In the genomic region with DNA sequence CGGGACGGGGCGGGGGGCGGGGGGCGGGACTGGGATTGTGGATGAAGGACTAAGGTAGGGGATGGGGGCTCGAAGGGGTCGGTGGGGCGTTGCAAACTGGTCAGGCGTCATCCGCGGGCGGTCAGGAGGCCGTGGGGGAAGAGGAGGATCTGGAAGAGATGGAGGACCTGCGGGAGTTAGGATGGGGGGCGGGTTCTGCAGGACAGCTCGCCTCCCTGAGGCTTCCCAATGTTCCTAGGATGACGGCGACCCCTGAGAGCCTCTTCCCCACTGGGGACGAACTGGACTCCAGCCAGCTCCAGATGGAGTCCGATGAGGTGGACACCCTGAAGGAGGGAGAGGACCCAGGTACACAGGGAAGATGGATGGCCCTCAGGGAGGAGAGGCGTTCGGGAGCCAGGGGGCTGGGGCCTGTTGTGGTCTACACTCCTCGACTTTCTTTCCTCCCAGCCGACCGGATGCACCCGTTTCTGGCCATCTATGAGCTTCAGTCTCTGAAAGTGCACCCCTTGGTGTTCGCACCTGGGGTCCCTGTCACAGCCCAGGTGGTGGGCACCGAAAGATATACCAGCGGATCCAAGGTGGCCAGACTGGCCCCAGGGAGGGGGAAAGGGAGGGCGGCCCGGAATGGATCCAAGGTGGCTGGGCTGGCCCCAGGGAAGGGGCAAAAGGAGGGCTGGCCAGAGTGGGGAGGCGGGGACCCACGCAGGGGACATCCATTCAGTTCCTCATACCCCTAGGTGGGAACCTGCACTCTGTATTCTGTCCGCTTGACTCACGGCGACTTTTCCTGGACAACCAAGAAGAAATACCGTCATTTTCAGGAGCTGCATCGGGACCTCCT, we compare ENCODE assay signal across 8 cellular contexts. TPM values are rescaled to one million over a fixed set of nuclear protein-coding genes. Genes with fewer than 3 reads are reported as not detected.
A peak's percentile ranks its signal among the peaks of the same experiment; 100 is the strongest.
DNase-seq lines count a peak whose midpoint lies in the region; ATAC-seq, FAIRE-seq and TF ChIP-seq lines count a peak whose summit lies in the region.

No MANE protein-coding gene starts in this region.

- H2BK20ac ChIP-seq in H1 (ENCODE audit: low read length): no peak overlapping the region

- TF ChIP-seq RAD21 in H1 (IDR thresholded peaks at IDR 0.05 in 1 of 2, conservative IDR thresholded peaks at IDR 0.05 in 1 of 2; ENCODE audit: low read depth in 2 of 2, low read length in 2 of 2): no peak

- peaks cover 6% of the 10 kb centered on the region; the same call in 1 of the 2 replicates for H3K23me2 ChIP-seq in H1 (ENCODE audit: low read depth, low read length)

- H4K5ac ChIP-seq in H1 (ENCODE audit: insufficient read length, low read depth, low read length): no peak overlapping the region

- CTCF ChIA-PET in H1 (lab: Charles Lee; ENCODE audit: partially characterized antibody): interaction anchor here (0.7 to 3.0 kb wide), 8 partner anchors 9 to 97 kb away, joined by 3 to 14 read pairs (median 4); partner anchors contain the start of genes ARRB2 and VMO1

- no peak overlapping the region for H3K4ac ChIP-seq in H1 (replicated peaks; ENCODE audit: insufficient read length, low read depth, low read length)

- H3K27me3 Mint-ChIP-seq in naive B cell: no peaks in the 10 kb centered on the region

- H3K4me2 ChIP-seq in H1 (ENCODE audit: insufficient read depth in 1 of 2, low read depth in 2 of 2, low read length in 2 of 2): peak overlapping the region; percentile 75 to 91

- H3K56ac ChIP-seq in H1 (replicated peaks; ENCODE audit: insufficient read length, low read depth, low read length): no peak overlapping the region

- no peaks in the 10 kb centered on the region for H3K9me3 ChIP-seq in MG63
- H3K9me3 ChIP-seq in H1 (ENCODE audit: insufficient read depth in 2 of 2, low read depth in 1 of 2, low read length in 1 of 2): no peaks in the 10 kb centered on the region

- POLR2A ChIA-PET in H1 (lab: Charles Lee; ENCODE audit: partially characterized antibody): interaction anchor here (0.9 to 3.2 kb wide), 12 partner anchors 10 to 132 kb away, joined by 3 to 25 read pairs (median 5); partner anchors contain the start of genes GLTPD2, PSMB6, RNF167 and SLC25A11

- peaks cover 5 to 7% of the 10 kb centered on the region in 2 donors for H3K36me3 Mint-ChIP-seq in naive B cell

- no peak overlapping the region; the same call in 1 of the 2 replicates for H3K27ac ChIP-seq in H1 (ENCODE audit: low read depth, low read length)

- H3K4me3 ChIP-seq in AG09309 (ENCODE audit: control insufficient read depth, low read depth, low read length): peak overlapping the region; percentile 79
- peak overlapping the region; percentile 59 for H3K4me3 ChIP-seq in MG63
- peak overlapping the region; percentile 53 to 97 (median 75) for H3K4me3 ChIP-seq in H1 (ENCODE audit: extremely low read depth in 1 of 4, insufficient read depth in 2 of 4, low read depth in 3 of 4, low read length in 4 of 4)

- peak overlapping the region; percentile 77 to 89 (median 80) for H3K4me3 Mint-ChIP-seq in naive B cell

- 0 out of 4 replicates have a peak, but pooled peaks cover 0 to 3% of the 10 kb centered on the region in 2 experiments for H3K79me2 ChIP-seq in H1 (ENCODE audit: control insufficient read depth in 1 of 2, insufficient read depth in 2 of 2, low read length in 2 of 2)

- H2BK5ac ChIP-seq in H1 (ENCODE audit: low read depth, low read length): no peak overlapping the region

- H3K27me3 ChIP-seq in MG63: no peaks in the 10 kb centered on the region
- H3K27me3 ChIP-seq in H1 (replicated peaks in 1 of 4; ENCODE audit: control insufficient read depth in 3 of 4, extremely low read depth in 1 of 4, insufficient read depth in 3 of 4, low read length in 3 of 4): no peaks in the 10 kb centered on the region; a peak in 1 of 7 replicates

- peak overlapping the region; percentile 39; the same call in 1 of the 2 replicates for H2BK12ac ChIP-seq in H1 (ENCODE audit: low read depth, low read length)

- no peak overlapping the region for H2BK15ac ChIP-seq in H1 (ENCODE audit: low read length)

- no peak for ATAC-seq in naive B cell (ENCODE audit: low read depth in 2 of 2)
- no peak for ATAC-seq in HG03280 (IDR thresholded peaks at IDR 0.05; ENCODE audit: unreplicated experiment)
- ATAC-seq in HG03135 (IDR thresholded peaks at IDR 0.05; ENCODE audit: unreplicated experiment): no peak

- H3K9ac ChIP-seq in H1 (replicated peaks in 1 of 4; ENCODE audit: extremely low read depth in 1 of 4, low read depth in 3 of 4, low read length in 3 of 4): peak overlapping the region; percentile 3 to 70 (median 56)

- peaks cover 0 to 5% (median 4%) of the 10 kb centered on the region in 4 experiments; a peak in 3 of 7 replicates for H3K4me1 ChIP-seq in H1 (replicated peaks in 1 of 4; ENCODE audit: control insufficient read depth in 3 of 4, insufficient read depth in 4 of 4, low read length in 3 of 4)

- H3K9me3 Mint-ChIP-seq in naive B cell: no peaks in the 10 kb centered on the region

- no peak overlapping the region for H3K23ac ChIP-seq in H1 (ENCODE audit: insufficient read length)

- TF ChIP-seq EP300 in H1 (IDR thresholded peaks at IDR 0.05; ENCODE audit: borderline replicate concordance in 1 of 2, low read depth in 2 of 2, low read length in 2 of 2): no peak

- no peak overlapping the region for H4K8ac ChIP-seq in H1 (ENCODE audit: extremely low read depth, insufficient read depth, low read length)

- 64% methylated on average over 21 of the region's 38 CpGs; no CpG with 5 or more reads in 1 of the 2 experiments for WGBS in H1 (ENCODE audit: extremely low coverage in 1 of 2, insufficient coverage in 1 of 2, insufficient read length in 1 of 2, insufficient replicate concordance in 2 of 2, low coverage in 1 of 2, low lambda C conversion rate in 2 of 2, missing lambda C conversion rate in 1 of 2), 2 experiments

- H3K27ac Mint-ChIP-seq in naive B cell: peak overlapping the region in 3 of 6 donors; percentile 15 to 61 (median 49)

- H2AK5ac ChIP-seq in H1 (ENCODE audit: low read depth, low read length): no peak overlapping the region

- DNase-seq in AG09309 (ENCODE audit: low read depth): no peak
- DNase-seq in MG63: no peak
- no peak for DNase-seq in H1 (ENCODE audit: low read depth in 1 of 2, low spot score in 2 of 2)
- DNase-seq in naive B cell: no peak
- DNase-seq in NCI-H524 treated with DMSO at 0.1 percent for 48 hours (lab: John Stamatoyannopoulos, UW): no peak
- DNase-seq in stimulated activated CD4-positive, alpha-beta T cell treated with anti-CD3 and anti-CD28 coated beads, Interleukin-4, amount 100 ng/mL, for 24 hours: no peak

- H3K18ac ChIP-seq in H1 (ENCODE audit: extremely low read depth, low read length): peak overlapping the region; percentile 48

- no peak for TF ChIP-seq POLR2A in H1 (IDR thresholded peaks at IDR 0.05; ENCODE audit: control extremely low read depth in 1 of 2, low read depth in 2 of 2, low read length in 2 of 2)

- TF ChIP-seq CTCF in AG09309 (IDR thresholded peaks at IDR 0.05; ENCODE audit: control insufficient read depth, insufficient read depth, low read depth, low read length, missing control alignments) (no peak), H1 (IDR thresholded peaks at IDR 0.05; ENCODE audit: control extremely low read depth in 1 of 3, insufficient read depth in 1 of 3, low read depth in 1 of 3, low read length in 3 of 3) (no peak)

- FAIRE-seq in H1 (lab: Jason Lieb, UNC): no peak

- no peak overlapping the region for H4K91ac ChIP-seq in H1 (replicated peaks; ENCODE audit: insufficient read length, low read length)

- no peaks in the 10 kb centered on the region for H3K79me1 ChIP-seq in H1 (ENCODE audit: low read depth, low read length)

- no peaks in the 10 kb centered on the region for H3K36me3 ChIP-seq in MG63
- peaks cover 0 to 22% (median 5%) of the 10 kb centered on the region in 4 experiments; a peak in 5 of 8 replicates for H3K36me3 ChIP-seq in H1 (ENCODE audit: control insufficient read depth in 2 of 4, insufficient read depth in 4 of 4, low read length in 3 of 4)

- peaks cover 19 to 23% (median 21%) of the 10 kb centered on the region in 3 donors for H3K4me1 Mint-ChIP-seq in naive B cell

- no peak overlapping the region for H2BK120ac ChIP-seq in H1 (replicated peaks; ENCODE audit: low read depth, low read length)

- no peak overlapping the region for H2AFZ ChIP-seq in H1 (ENCODE audit: low read length)

- peaks cover 0 to under 1% of the 10 kb centered on the region in 2 experiments for H4K20me1 ChIP-seq in H1 (replicated peaks in 1 of 2; ENCODE audit: control insufficient read depth in 1 of 2, insufficient read depth in 2 of 2, low read length in 2 of 2)

- H3K14ac ChIP-seq in H1 (ENCODE audit: insufficient read length): no peak overlapping the region

RNA-seq across cellular contexts. Expression of gene PLD2, which starts 0.8 kb away (rescaled TPM):
- 3.7 and 5.8 TPM in 2 replicates for total RNA-seq in MG63 (2014; rRNA removed; shearing (Covaris generic); ENCODE audit: low replicate concordance)
- total RNA-seq in H1 (2021; fragmentation: NEBNext Ultra II Directional; extraction: Animal tissue kit (Norgen Biotek cat#: 25700)): 48.4 and 53.0 TPM in 2 replicates
- polyA plus RNA-seq in H1 (2011; rRNA removed): 44.3 and 59.8 TPM in 2 replicates
- polyA plus RNA-seq in H1 (2011; cell fraction: cytosol; rRNA removed): 59.0 TPM
- 192 TPM for polyA plus RNA-seq in H1 (2011; cell fraction: nucleus; rRNA removed)
- 47.0 to 64.6 TPM (median 57.7 TPM) in 4 replicates for polyA plus RNA-seq in H1 (2012, experiment 1 of 2)
- 40.2 TPM for polyA plus RNA-seq in H1 (2012, experiment 2 of 2)
- polyA plus RNA-seq in H1 (2013, experiment 1 of 2): 22.1 TPM
- 21.0 TPM for polyA plus RNA-seq in H1 (2013, experiment 2 of 2)
- polyA minus RNA-seq in H1 (2011; rRNA and poly(A)+ RNA removed): 55.5 and 60.1 TPM in 2 replicates
- 31.8 TPM for polyA minus RNA-seq in H1 (2011; cell fraction: cytosol; rRNA and poly(A)+ RNA removed)
- polyA minus RNA-seq in H1 (2011; cell fraction: nucleus; rRNA and poly(A)+ RNA removed): 49.7 TPM
- polyA plus RNA-seq in naive B cell (ENCODE audit: low read depth in 6 of 6): 1 to 10 TPM in 5 of 6 donors, under 1 TPM in 1; 0.54 to 4.6 (median 3.7) TPM

RNA-seq across cellular contexts. Expression of gene PSMB6, which starts 11.8 kb away (rescaled TPM):
- total RNA-seq in MG63 (2014; rRNA removed; shearing (Covaris generic); ENCODE audit: low replicate concordance): 149 and 177 TPM in 2 replicates
- total RNA-seq in H1 (2021; fragmentation: NEBNext Ultra II Directional; extraction: Animal tissue kit (Norgen Biotek cat#: 25700)): 264 and 278 TPM in 2 replicates
- 635 and 737 TPM in 2 replicates for polyA plus RNA-seq in H1 (2011; rRNA removed)
- polyA plus RNA-seq in H1 (2011; cell fraction: cytosol; rRNA removed): 524 TPM
- polyA plus RNA-seq in H1 (2011; cell fraction: nucleus; rRNA removed): 323 TPM
- polyA plus RNA-seq in H1 (2012, experiment 1 of 2): 261 to 426 TPM (median 395 TPM) in 4 replicates
- 280 TPM for polyA plus RNA-seq in H1 (2012, experiment 2 of 2)
- polyA plus RNA-seq in H1 (2013, experiment 1 of 2): 303 TPM
- polyA plus RNA-seq in H1 (2013, experiment 2 of 2): 320 TPM
- 293 and 336 TPM in 2 replicates for polyA minus RNA-seq in H1 (2011; rRNA and poly(A)+ RNA removed)
- polyA minus RNA-seq in H1 (2011; cell fraction: cytosol; rRNA and poly(A)+ RNA removed): 101 TPM
- 78.6 TPM for polyA minus RNA-seq in H1 (2011; cell fraction: nucleus; rRNA and poly(A)+ RNA removed)
- 100 to 1,000 TPM; 237 to 479 (median 273) TPM for polyA plus RNA-seq in naive B cell (ENCODE audit: low read depth in 6 of 6)

RNA-seq across cellular contexts. Expression of gene GLTPD2, which starts 19.0 kb away (rescaled TPM):
- total RNA-seq in MG63 (2014; rRNA removed; shearing (Covaris generic); ENCODE audit: low replicate concordance): not detected in 2 replicates
- not detected in 2 replicates for total RNA-seq in H1 (2021; fragmentation: NEBNext Ultra II Directional; extraction: Animal tissue kit (Norgen Biotek cat#: 25700))
- 0.06 TPM in 1 of 2 replicates, not detected in the other for polyA plus RNA-seq in H1 (2011; rRNA removed)
- 0.10 TPM for polyA plus RNA-seq in H1 (2011; cell fraction: cytosol; rRNA removed)
- polyA plus RNA-seq in H1 (2011; cell fraction: nucleus; rRNA removed): 0.11 TPM
- polyA plus RNA-seq in H1 (2012, experiment 1 of 2): 0.33 to 0.43 TPM (median 0.37 TPM) in 3 of 4 replicates, not detected in the other
- not detected for polyA plus RNA-seq in H1 (2012, experiment 2 of 2)
- 0.04 TPM for polyA plus RNA-seq in H1 (2013, experiment 1 of 2)
- polyA plus RNA-seq in H1 (2013, experiment 2 of 2): 0.04 TPM
- polyA minus RNA-seq in H1 (2011; rRNA and poly(A)+ RNA removed): not detected in 2 replicates
- not detected for polyA minus RNA-seq in H1 (2011; cell fraction: cytosol; rRNA and poly(A)+ RNA removed)
- polyA minus RNA-seq in H1 (2011; cell fraction: nucleus; rRNA and poly(A)+ RNA removed): not detected
- not detected for polyA plus RNA-seq in naive B cell (ENCODE audit: low read depth in 6 of 6)

RNA-seq across cellular contexts. Expression of gene VMO1, which starts 21.6 kb away (rescaled TPM):
- total RNA-seq in MG63 (2014; rRNA removed; shearing (Covaris generic); ENCODE audit: low replicate concordance): not detected in 2 replicates
- total RNA-seq in H1 (2021; fragmentation: NEBNext Ultra II Directional; extraction: Animal tissue kit (Norgen Biotek cat#: 25700)): not detected in 2 replicates
- polyA plus RNA-seq in H1 (2011; rRNA removed): 0.30 and 0.78 TPM in 2 replicates
- 0.65 TPM for polyA plus RNA-seq in H1 (2011; cell fraction: cytosol; rRNA removed)
- polyA plus RNA-seq in H1 (2011; cell fraction: nucleus; rRNA removed): 0.60 TPM
- 0.36 to 1.1 TPM in 2 of 4 replicates, not detected in the others for polyA plus RNA-seq in H1 (2012, experiment 1 of 2)
- polyA plus RNA-seq in H1 (2012, experiment 2 of 2): not detected
- 0.47 TPM for polyA plus RNA-seq in H1 (2013, experiment 1 of 2)
- polyA plus RNA-seq in H1 (2013, experiment 2 of 2): 0.42 TPM
- polyA minus RNA-seq in H1 (2011; rRNA and poly(A)+ RNA removed): not detected in 2 replicates
- polyA minus RNA-seq in H1 (2011; cell fraction: cytosol; rRNA and poly(A)+ RNA removed): not detected
- not detected for polyA minus RNA-seq in H1 (2011; cell fraction: nucleus; rRNA and poly(A)+ RNA removed)
- not detected for polyA plus RNA-seq in naive B cell (ENCODE audit: low read depth in 6 of 6)
